Comparison of ENCODE assay signal across 21 cellular contexts in the genomic region with DNA sequence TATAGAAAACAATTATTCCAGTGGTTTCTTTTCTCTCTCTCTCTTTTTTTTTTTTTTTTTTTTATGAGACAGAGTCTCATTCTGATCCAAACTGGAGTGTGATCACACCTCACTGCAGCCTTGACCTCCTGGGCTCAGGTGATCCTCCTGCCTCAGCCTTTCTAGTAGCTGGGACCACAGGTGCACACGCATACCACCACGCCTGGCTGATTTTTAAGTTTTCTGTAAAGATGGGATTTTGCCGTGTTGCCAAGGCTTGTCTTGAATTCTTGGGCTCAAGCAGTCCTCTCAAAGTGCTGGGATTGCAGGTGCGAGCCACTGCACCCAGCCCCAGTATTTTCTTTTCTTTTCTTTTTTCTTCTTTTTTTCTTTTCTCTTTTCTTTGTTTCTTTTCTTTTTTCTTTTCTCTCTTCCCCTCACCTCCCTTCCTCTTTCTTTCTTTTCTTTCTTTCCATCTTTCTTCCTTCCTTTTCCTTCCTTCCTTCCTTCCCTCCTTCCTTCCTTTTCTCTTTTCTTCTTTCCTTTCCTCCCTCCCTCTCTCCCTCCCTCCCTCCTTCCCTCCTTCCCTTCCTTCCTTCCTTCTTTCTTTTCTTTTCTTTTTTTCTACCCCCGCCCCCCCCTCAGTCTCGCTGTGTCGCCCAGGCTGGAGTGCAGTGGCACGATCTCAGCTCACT.
"Had no signal": no experiment of that assay in that cellular context is flagged by ENCODE, and none has a peak within 500 bp of the region (broad histone marks: within the 10 kb centered on the region; RNA-seq: fewer than 3 reads in every experiment).

No MANE protein-coding gene starts in this region.

- H3K4me3 ChIP-seq: body of pancreas, coronary artery, esophagus muscularis mucosa, heart right ventricle, left lung, tibial nerve had no signal

- H3K27ac ChIP-seq: coronary artery, esophagus muscularis mucosa had no signal

- H3K4me3 Mint-ChIP-seq: activated CD4-positive, alpha-beta T cell treated with anti-CD3 and anti-CD28 coated beads, Interleukin-2, amount 10 ng/mL, durations not matched to agents 24 days and 14 days; activated CD8-positive, alpha-beta T cell treated with anti-CD3 and anti-CD28 coated beads, Interleukin-2, amount 10 ng/mL, durations not matched to agents 7 days and 5 days; activated naive CD8-positive, alpha-beta T cell treated with anti-CD3 and anti-CD28 coated beads, Interleukin-2, amount 10 ng/mL, durations not matched to agents 7 days and 5 days; activated T-cell treated with anti-CD3 and anti-CD28 coated beads, Interleukin-2, amount 50 U/mL, for 24 hours; nephron progenitor cell had no signal

- DNase-seq: activated CD4-positive, alpha-beta T cell treated with anti-CD3 and anti-CD28 coated beads, Interleukin-2, amount 10 ng/mL, durations not matched to agents 24 days and 14 days; activated CD8-positive, alpha-beta T cell treated with anti-CD3 and anti-CD28 coated beads, Interleukin-2, amount 10 ng/mL, durations not matched to agents 7 days and 5 days; activated naive CD4-positive, alpha-beta T cell treated with Interleukin-2 at 50 U/mL for 16 hours; activated naive CD8-positive, alpha-beta T cell treated with anti-CD3 and anti-CD28 coated beads, Interleukin-2, amount 10 ng/mL, durations not matched to agents 7 days and 5 days; activated T-cell treated with anti-CD3 and anti-CD28 coated beads, Interleukin-2, amount 50 U/mL, for 24 hours; amygdala; heart right ventricle; left lung; midbrain; nephron progenitor cell; occipital lobe; stimulated activated CD4-positive, alpha-beta T cell treated with anti-CD3 and anti-CD28 coated beads, Interleukin-12 subunit alpha, Interleukin-12 subunit beta, amount 100 ng/mL, for 4 hours; stimulated activated CD4-positive, alpha-beta T cell treated with anti-CD3 and anti-CD28 coated beads, Interleukin-1b, Interleukin-23, amount 100 ng/mL, for 48 hours; stimulated activated CD8-positive, alpha-beta memory T cell treated with anti-CD3 and anti-CD28 coated beads, Interleukin-4, amount 100 ng/mL, for 48 hours; stimulated activated naive CD8-positive, alpha-beta T cell treated with anti-CD3 and anti-CD28 coated beads, Interleukin-15, Interleukin-2, amounts not matched to agents 100 U/mL and 50 U/mL, for 24 hours; substantia nigra had no signal

- H3K9me3 ChIP-seq: body of pancreas, esophagus muscularis mucosa, heart right ventricle, left lung, tibial nerve had no signal

- H3K27ac Mint-ChIP-seq: activated CD4-positive, alpha-beta T cell treated with anti-CD3 and anti-CD28 coated beads, Interleukin-2, amount 10 ng/mL, durations not matched to agents 24 days and 14 days; activated CD8-positive, alpha-beta T cell treated with anti-CD3 and anti-CD28 coated beads, Interleukin-2, amount 10 ng/mL, durations not matched to agents 7 days and 5 days; activated naive CD8-positive, alpha-beta T cell treated with anti-CD3 and anti-CD28 coated beads, Interleukin-2, amount 10 ng/mL, durations not matched to agents 7 days and 5 days; activated T-cell treated with anti-CD3 and anti-CD28 coated beads, Interleukin-2, amount 50 U/mL, for 24 hours; activated T-helper 2 cell treated with anti-CD3 and anti-CD28 coated beads, Interferon-gamma antibody, Interleukin-2, Interleukin-4, amounts not matched to agents 10 μg/mL and 5 μg/mL and 100 μg/mL, durations not matched to agents 14 hours and 24 hours and 36 hours had no signal

- H3K9me3 Mint-ChIP-seq: activated CD4-positive, alpha-beta T cell treated with anti-CD3 and anti-CD28 coated beads, Interleukin-2, amount 10 ng/mL, durations not matched to agents 24 days and 14 days; activated T-cell treated with anti-CD3 and anti-CD28 coated beads, Interleukin-2, amount 50 U/mL, for 24 hours; activated T-helper 2 cell treated with anti-CD3 and anti-CD28 coated beads, Interferon-gamma antibody, Interleukin-2, Interleukin-4, amounts not matched to agents 10 μg/mL and 5 μg/mL and 100 μg/mL, durations not matched to agents 14 hours and 24 hours and 36 hours had no signal

- H3K4me1 Mint-ChIP-seq: activated naive CD8-positive, alpha-beta T cell treated with anti-CD3 and anti-CD28 coated beads, Interleukin-2, amount 10 ng/mL, durations not matched to agents 7 days and 5 days had no signal

- H3K27me3 ChIP-seq: body of pancreas, esophagus muscularis mucosa, heart right ventricle, left lung, tibial nerve had no signal
